In the genomic region with DNA sequence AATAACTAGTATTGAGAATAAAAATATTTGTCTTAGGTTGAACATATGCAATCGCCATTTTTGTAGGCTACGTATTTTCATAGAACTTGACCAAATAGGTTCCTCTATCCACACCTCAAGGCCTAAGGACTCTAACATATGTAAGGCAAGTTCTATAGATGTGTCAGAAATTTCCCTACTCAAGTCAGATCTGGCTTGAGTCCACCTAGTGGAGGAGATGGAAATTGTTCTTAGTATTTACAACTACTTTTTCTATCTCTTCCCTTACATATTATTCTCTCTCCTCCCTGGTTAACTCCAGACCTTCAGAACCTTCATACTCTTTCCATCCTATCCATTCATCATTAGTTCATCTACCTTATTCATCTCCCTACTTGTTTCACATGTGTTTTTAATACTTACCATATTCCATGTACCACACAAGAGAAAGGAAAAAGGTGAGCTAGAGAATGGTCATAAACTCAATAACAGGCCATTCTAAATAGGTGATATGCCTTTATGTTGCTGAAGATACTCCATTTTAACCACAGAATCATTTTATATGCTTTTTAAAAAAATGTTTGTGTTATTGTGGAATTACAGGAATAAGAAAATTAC, we compare ENCODE assay signal across 8 cellular contexts.
DNase-seq lines count a peak whose midpoint lies in the region; ATAC-seq, FAIRE-seq and TF ChIP-seq lines count a peak whose summit lies in the region.
"Had no signal": no experiment of that assay in that cellular context is flagged by ENCODE, and none has a peak within 500 bp of the region (broad histone marks: within the 10 kb centered on the region; RNA-seq: fewer than 3 reads in every experiment).

No MANE protein-coding gene starts in this region.

- CTCF ChIA-PET in PC-3 (lab: Charles Lee), result interaction anchor here (0.6 kb wide), 1 partner anchor 21 kb away, joined by 5 read pairs; no protein-coding TSS in a partner anchor

- TF ChIP-seq CTCF in PC-3 (conservative IDR thresholded peaks at IDR 0.05; ENCODE audit: low read depth, low read length) (peak; percentile 69), esophagus squamous epithelium (IDR thresholded peaks at IDR 0.05) (peak; percentile 16 to 62 (median 44)), psoas muscle (IDR thresholded peaks at IDR 0.05) (peak; percentile 44)

- peak; percentile 85 for ATAC-seq in GM19463 (IDR thresholded peaks at IDR 0.05; ENCODE audit: unreplicated experiment)
- ATAC-seq in HG03457 (IDR thresholded peaks at IDR 0.05; ENCODE audit: unreplicated experiment), result peak; percentile 87
- peak; percentile 70 for ATAC-seq in PC-3
- ATAC-seq in psoas muscle, result no peak

- TF ChIP-seq POLR2A in esophagus squamous epithelium (IDR thresholded peaks at IDR 0.05), result no peak

- H3K36me3 ChIP-seq in PC-3 (ENCODE audit: low read depth, low read length), result no peaks in the 10 kb centered on the region
- H3K36me3 ChIP-seq in esophagus squamous epithelium, result no peaks in the 10 kb centered on the region
- H3K36me3 ChIP-seq in psoas muscle (ENCODE audit: insufficient read depth in 1 of 2, low read depth in 1 of 2), result no peaks in the 10 kb centered on the region

- peaks cover 15% of the 10 kb centered on the region for H3K4me1 ChIP-seq in PC-3 (ENCODE audit: insufficient read depth, low read length)
- peaks cover 0 to 16% (median 5%) of the 10 kb centered on the region in 3 donors for H3K4me1 ChIP-seq in esophagus squamous epithelium
- peaks cover 5% of the 10 kb centered on the region for H3K4me1 ChIP-seq in psoas muscle

- H2AFZ ChIP-seq in PC-3 (ENCODE audit: low read length), result no peak overlapping the region

- DNase-seq in PC-3, result peak; percentile 73
- no peak for DNase-seq in esophagus squamous epithelium (lab: John Stamatoyannopoulos, UW)
- DNase-seq in psoas muscle, result no peak
- no peak for DNase-seq in frontal cortex (ENCODE audit: low spot score in 2 of 2)
- DNase-seq: activated naive CD8-positive, alpha-beta T cell treated with anti-CD3 and anti-CD28 coated beads, Interleukin-2, amount 10 ng/mL, durations not matched to agents 7 days and 5 days had no signal

- no peak overlapping the region for H3K4me3 ChIP-seq in PC-3 (ENCODE audit: low read length)
- no peak overlapping the region for H3K4me3 ChIP-seq in esophagus squamous epithelium
- H3K4me3 ChIP-seq in psoas muscle, result no peak overlapping the region

- no TSS peak for BruUV-seq in PC-3 (replicated peaks; lab: Mats Ljungman, UMichigan)

- H3K9me3 ChIP-seq in PC-3 (ENCODE audit: low read length) (no peaks in the 10 kb centered on the region), esophagus squamous epithelium (no peaks in the 10 kb centered on the region), psoas muscle (no peaks in the 10 kb centered on the region)

- peak; percentile 96 for FAIRE-seq in G401.6 (lab: Jason Lieb, UNC)
- no peak for FAIRE-seq in frontal cortex (lab: Jason Lieb, UNC)

- H4K20me1 ChIP-seq in PC-3 (ENCODE audit: low read length), result no peaks in the 10 kb centered on the region

- no peaks in the 10 kb centered on the region for H3K79me2 ChIP-seq in PC-3 (ENCODE audit: low read length)

- POLR2A ChIA-PET in PC-3 (lab: Charles Lee; ENCODE audit: unreplicated experiment), result no interaction called here

- no peak overlapping the region for H3K9ac ChIP-seq in PC-3 (ENCODE audit: low read length)

- H3K4me2 ChIP-seq in PC-3 (ENCODE audit: low read length), result no peak overlapping the region

- intact Hi-C loops in PC-3 (cut with micrococcal nuclease) (loop anchor here (1.0 kb wide), 1 partner anchor 143 kb away; no protein-coding TSS in a partner anchor), esophagus squamous epithelium (cut with DNase I) (no loop called here), psoas muscle (cut with DNase I) (loop anchor here in 1 of 2 donors (10.0 kb wide), 1 partner anchor 256 kb away; no protein-coding TSS in a partner anchor)

- no peaks in the 10 kb centered on the region for H3K9me2 ChIP-seq in PC-3 (replicated peaks; ENCODE audit: low read length)

- H3K27ac ChIP-seq in PC-3 (ENCODE audit: low read length) (no peak overlapping the region), esophagus squamous epithelium (no peak overlapping the region), psoas muscle (no peak overlapping the region)

- 86 to 89% methylated on average over 2 of the region's 2 CpGs for WGBS in esophagus squamous epithelium, 2 donors
- WGBS in psoas muscle, 3 donors, result 82 to 86% (median 86%) methylated on average over 2 of the region's 2 CpGs

- H3F3A ChIP-seq in PC-3 (ENCODE audit: low read length, unreplicated experiment), result no peaks in the 10 kb centered on the region

- H3K27me3 ChIP-seq in PC-3 (ENCODE audit: low read length) (no peaks in the 10 kb centered on the region), esophagus squamous epithelium (no peaks in the 10 kb centered on the region), psoas muscle (ENCODE audit: insufficient read depth in 3 of 3, low read length in 2 of 3) (no peaks in the 10 kb centered on the region)

Comparison
In these comparisons a context has a peak if more than half of its experiments do, and no peak if none do; other contexts are left out.
1. ATAC-seq: peak in GM19463 (single experiment), HG03457 (single experiment) and PC-3 (single experiment); none in psoas muscle (0 of 4).
2. Peak in every context shown above with its lines, with median percentiles within 50 percentile points of each other: CTCF ChIP-seq.